ENCODE assay signal across 9 cellular contexts in the genomic region with DNA sequence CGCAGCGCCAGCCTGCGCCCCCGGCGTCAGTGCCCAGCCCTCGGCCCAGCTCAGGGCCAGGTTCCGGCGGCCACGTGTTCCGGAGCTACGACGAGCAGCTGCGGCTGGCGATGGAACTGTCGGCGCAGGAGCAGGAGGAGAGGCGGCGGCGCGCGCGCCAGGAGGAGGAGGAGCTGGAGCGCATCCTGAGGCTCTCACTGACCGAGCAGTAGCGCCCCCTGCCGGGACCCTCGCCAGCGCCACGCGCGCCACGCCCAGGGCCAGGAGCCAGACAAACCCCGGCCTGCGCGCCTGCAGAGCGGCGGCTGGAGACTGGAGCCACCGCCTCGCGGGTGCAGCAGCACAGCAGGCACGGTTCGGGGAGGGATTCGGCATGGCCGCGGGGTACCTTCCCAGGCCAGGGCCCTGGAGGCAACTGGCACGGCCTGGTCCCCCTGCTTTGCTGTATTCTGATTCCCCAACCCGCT. TPM values are rescaled to one million over a fixed set of nuclear protein-coding genes. Genes with fewer than 3 reads are reported as not detected.
A peak's percentile ranks its signal among the peaks of the same experiment; 100 is the strongest.
DNase-seq lines count a peak whose midpoint lies in the region; ATAC-seq and TF ChIP-seq lines count a peak whose summit lies in the region.
"Had no signal": no experiment of that assay in that cellular context is flagged by ENCODE, and none has a peak within 500 bp of the region (broad histone marks: within the 10 kb centered on the region; RNA-seq: fewer than 3 reads in every experiment).

No MANE protein-coding gene starts in this region.

- no peak overlapping the region for H3K27ac Mint-ChIP-seq in activated CD4-positive, alpha-beta T cell treated with anti-CD3 and anti-CD28 coated beads, Interleukin-2, amount 10 ng/mL, durations not matched to agents 24 days and 14 days

- peak; percentile 68 for ATAC-seq in left lung

- H4K20me1 ChIP-seq in GM23248 (ENCODE audit: insufficient read depth), result no peaks in the 10 kb centered on the region

- H3K4me3 Mint-ChIP-seq in activated CD4-positive, alpha-beta T cell treated with anti-CD3 and anti-CD28 coated beads, Interleukin-2, amount 10 ng/mL, durations not matched to agents 24 days and 14 days, result peak overlapping the region; percentile 83

- H3K27me3 Mint-ChIP-seq in activated CD4-positive, alpha-beta T cell treated with anti-CD3 and anti-CD28 coated beads, Interleukin-2, amount 10 ng/mL, durations not matched to agents 24 days and 14 days, result peaks cover 6% of the 10 kb centered on the region

- peak; percentile 91 for DNase-seq in GM23248
- peak; percentile 99 for DNase-seq in activated CD4-positive, alpha-beta T cell treated with anti-CD3 and anti-CD28 coated beads, Interleukin-2, amount 10 ng/mL, durations not matched to agents 24 days and 14 days
- DNase-seq in dedifferentiated amniotic fluid mesenchymal stem cell (ENCODE audit: extremely low spot score), result peak; percentile 64
- peak; percentile 92 to 98 for DNase-seq in left lung
- DNase-seq in stimulated activated CD4-positive, alpha-beta T cell treated with anti-CD3 and anti-CD28 coated beads, Interleukin-1b, Interleukin-23, amount 100 ng/mL, for 4 hours (ENCODE audit: low read depth in 2 of 2), result peak; percentile 91 to 96
- DNase-seq in COR-L47 (lab: John Stamatoyannopoulos, UW), result no peak
- no peak for DNase-seq in AML-193 (lab: John Stamatoyannopoulos, UW)
- DNase-seq in NCI-H1694 treated with DMSO at 0.1 percent for 48 hours (lab: John Stamatoyannopoulos, UW), result no peak

- H3K4me1 ChIP-seq in GM23248 (ENCODE audit: insufficient read depth) (no peaks in the 10 kb centered on the region), left lung (peaks cover 35 to 56% of the 10 kb centered on the region in 2 donors)

- peak; percentile 76 to 95 for TF ChIP-seq CTCF in left lung (IDR thresholded peaks at IDR 0.05)

- H3F3A ChIP-seq in GM23248 (ENCODE audit: insufficient read depth), result no peaks in the 10 kb centered on the region

- no peaks in the 10 kb centered on the region for H3K27me3 ChIP-seq in GM23248 (replicated peaks; ENCODE audit: insufficient read depth)
- peaks cover 0 to 61% of the 10 kb centered on the region in 2 donors for H3K27me3 ChIP-seq in left lung

- intact Hi-C loops in activated CD4-positive, alpha-beta T cell treated with anti-CD3 and anti-CD28 coated beads, Interleukin-2, amount 10 ng/mL, durations not matched to agents 24 days and 14 days (cut with micrococcal nuclease), result loop anchor here (1.0 kb wide), 1 partner anchor 33 kb away; no protein-coding TSS in a partner anchor
- intact Hi-C loops in left lung (cut with DNase I), result no loop called here

- no peaks in the 10 kb centered on the region for H3K79me2 ChIP-seq in GM23248 (ENCODE audit: insufficient read depth)

- H3K9me3 ChIP-seq in GM23248 (ENCODE audit: low read depth), result no peaks in the 10 kb centered on the region
- no peaks in the 10 kb centered on the region for H3K9me3 ChIP-seq in left lung

- H3K36me3 ChIP-seq in GM23248 (ENCODE audit: low read depth) (no peaks in the 10 kb centered on the region), left lung (no peaks in the 10 kb centered on the region)

- in situ Hi-C loops in GM23248 (cut with MboI), result no loop called here

- H3K4me2 ChIP-seq in GM23248 (ENCODE audit: unreplicated experiment), result peak overlapping the region; percentile 79

- H2AFZ ChIP-seq in GM23248, result peak overlapping the region; percentile 82

- H3K4me3 ChIP-seq in GM23248 (peak overlapping the region; percentile 56), left lung (peak overlapping the region in 1 of 2 donors; percentile 27)

- H3K27ac ChIP-seq in GM23248 (no peak overlapping the region), left lung (no peak overlapping the region)
- H3K27ac ChIP-seq: epithelial cell of prostate had no signal

- H3K9me3 Mint-ChIP-seq in activated CD4-positive, alpha-beta T cell treated with anti-CD3 and anti-CD28 coated beads, Interleukin-2, amount 10 ng/mL, durations not matched to agents 24 days and 14 days, result no peaks in the 10 kb centered on the region

- peaks cover 35% of the 10 kb centered on the region for H3K4me1 Mint-ChIP-seq in activated CD4-positive, alpha-beta T cell treated with anti-CD3 and anti-CD28 coated beads, Interleukin-2, amount 10 ng/mL, durations not matched to agents 24 days and 14 days

- H3K36me3 Mint-ChIP-seq in activated CD4-positive, alpha-beta T cell treated with anti-CD3 and anti-CD28 coated beads, Interleukin-2, amount 10 ng/mL, durations not matched to agents 24 days and 14 days (ENCODE audit: low read depth), result peaks cover 2% of the 10 kb centered on the region

- peak overlapping the region; percentile 37; the same call in 1 of the 2 replicates for H3K9ac ChIP-seq in GM23248

- no peaks in the 10 kb centered on the region for H3K9me2 ChIP-seq in GM23248 (ENCODE audit: insufficient read depth)

- WGBS in GM23248 (ENCODE audit: low coverage in 1 of 2, low lambda C conversion rate in 2 of 2, missing lambda C conversion rate in 2 of 2), 2 experiments, result 2 to 4% methylated on average over 34 to 42 of the region's 47 CpGs

RNA-seq across cellular contexts. Expression of a gene that starts 9.3 kb away (rescaled TPM):
- total RNA-seq in GM23248 (2014; rRNA removed; shearing (Covaris generic)), result 4.2 and 6.5 TPM in 2 replicates
- 3.7 and 4.0 TPM in 2 replicates for polyA plus RNA-seq in GM23248 (2016; fragmentation: Nextera tagmentation; extraction: Ambion mirVana)
- 5.6 and 6.4 TPM in 2 replicates for total RNA-seq in activated CD4-positive, alpha-beta T cell treated with anti-CD3 and anti-CD28 coated beads, Interleukin-2, amount 10 ng/mL, durations not matched to agents 24 days and 14 days
- total RNA-seq in left lung, result 1 to 10 TPM; 3.8 to 3.9 TPM

RNA-seq across cellular contexts. Expression of a gene that starts 20.5 kb away (rescaled TPM):
- 9.4 and 26.8 TPM in 2 replicates for total RNA-seq in GM23248 (2014; rRNA removed; shearing (Covaris generic))
- polyA plus RNA-seq in GM23248 (2016; fragmentation: Nextera tagmentation; extraction: Ambion mirVana), result 1.3 and 1.7 TPM in 2 replicates
- 43.1 and 49.8 TPM in 2 replicates for total RNA-seq in activated CD4-positive, alpha-beta T cell treated with anti-CD3 and anti-CD28 coated beads, Interleukin-2, amount 10 ng/mL, durations not matched to agents 24 days and 14 days
- 10 to 100 TPM in 1 of 2 donors, 1 to 10 TPM in 1; 8.8 to 10.2 TPM for total RNA-seq in left lung

RNA-seq across cellular contexts. Expression of a gene that starts 24.0 kb away (rescaled TPM):
- total RNA-seq in GM23248 (2014; rRNA removed; shearing (Covaris generic)), result 17.1 and 19.5 TPM in 2 replicates
- polyA plus RNA-seq in GM23248 (2016; fragmentation: Nextera tagmentation; extraction: Ambion mirVana), result 4.4 and 6.0 TPM in 2 replicates
- total RNA-seq in activated CD4-positive, alpha-beta T cell treated with anti-CD3 and anti-CD28 coated beads, Interleukin-2, amount 10 ng/mL, durations not matched to agents 24 days and 14 days, result 91.3 and 91.4 TPM in 2 replicates
- total RNA-seq in left lung, result 10 to 100 TPM; 40.3 to 48.3 TPM

RNA-seq across cellular contexts. Expression of a gene that starts 44.9 kb away (rescaled TPM):
- total RNA-seq in GM23248 (2014; rRNA removed; shearing (Covaris generic)), result 63.7 and 67.2 TPM in 2 replicates
- 37.3 and 40.6 TPM in 2 replicates for polyA plus RNA-seq in GM23248 (2016; fragmentation: Nextera tagmentation; extraction: Ambion mirVana)
- total RNA-seq in activated CD4-positive, alpha-beta T cell treated with anti-CD3 and anti-CD28 coated beads, Interleukin-2, amount 10 ng/mL, durations not matched to agents 24 days and 14 days, result 69.7 and 77.9 TPM in 2 replicates
- total RNA-seq in left lung, result 10 to 100 TPM; 53.3 to 58.5 TPM

RNA-seq across cellular contexts. Expression of a gene that starts 46.6 kb away (rescaled TPM):
- total RNA-seq in GM23248 (2014; rRNA removed; shearing (Covaris generic)), result 8.9 and 10.1 TPM in 2 replicates
- 2.4 and 2.9 TPM in 2 replicates for polyA plus RNA-seq in GM23248 (2016; fragmentation: Nextera tagmentation; extraction: Ambion mirVana)
- total RNA-seq in activated CD4-positive, alpha-beta T cell treated with anti-CD3 and anti-CD28 coated beads, Interleukin-2, amount 10 ng/mL, durations not matched to agents 24 days and 14 days, result 20.0 and 20.1 TPM in 2 replicates
- 10 to 100 TPM; 10.9 to 11.3 TPM for total RNA-seq in left lung

Comparison
In these comparisons a context has a peak if more than half of its experiments do, and no peak if none do; other contexts are left out.
1. DNase-seq: peak in GM23248 (single experiment), activated CD4-positive, alpha-beta T cell treated with anti-CD3 and anti-CD28 coated beads, Interleukin-2, amount 10 ng/mL, durations not matched to agents 24 days and 14 days (single experiment), dedifferentiated amniotic fluid mesenchymal stem cell (single experiment), left lung (2 of 2) and stimulated activated CD4-positive, alpha-beta T cell treated with anti-CD3 and anti-CD28 coated beads, Interleukin-1b, Interleukin-23, amount 100 ng/mL, for 4 hours (2 of 2); none in COR-L47 (single experiment), AML-193 (0 of 2) and NCI-H1694 treated with DMSO at 0.1 percent for 48 hours (single experiment).